9 cellular contexts compared by ENCODE assay signal in the genomic region with DNA sequence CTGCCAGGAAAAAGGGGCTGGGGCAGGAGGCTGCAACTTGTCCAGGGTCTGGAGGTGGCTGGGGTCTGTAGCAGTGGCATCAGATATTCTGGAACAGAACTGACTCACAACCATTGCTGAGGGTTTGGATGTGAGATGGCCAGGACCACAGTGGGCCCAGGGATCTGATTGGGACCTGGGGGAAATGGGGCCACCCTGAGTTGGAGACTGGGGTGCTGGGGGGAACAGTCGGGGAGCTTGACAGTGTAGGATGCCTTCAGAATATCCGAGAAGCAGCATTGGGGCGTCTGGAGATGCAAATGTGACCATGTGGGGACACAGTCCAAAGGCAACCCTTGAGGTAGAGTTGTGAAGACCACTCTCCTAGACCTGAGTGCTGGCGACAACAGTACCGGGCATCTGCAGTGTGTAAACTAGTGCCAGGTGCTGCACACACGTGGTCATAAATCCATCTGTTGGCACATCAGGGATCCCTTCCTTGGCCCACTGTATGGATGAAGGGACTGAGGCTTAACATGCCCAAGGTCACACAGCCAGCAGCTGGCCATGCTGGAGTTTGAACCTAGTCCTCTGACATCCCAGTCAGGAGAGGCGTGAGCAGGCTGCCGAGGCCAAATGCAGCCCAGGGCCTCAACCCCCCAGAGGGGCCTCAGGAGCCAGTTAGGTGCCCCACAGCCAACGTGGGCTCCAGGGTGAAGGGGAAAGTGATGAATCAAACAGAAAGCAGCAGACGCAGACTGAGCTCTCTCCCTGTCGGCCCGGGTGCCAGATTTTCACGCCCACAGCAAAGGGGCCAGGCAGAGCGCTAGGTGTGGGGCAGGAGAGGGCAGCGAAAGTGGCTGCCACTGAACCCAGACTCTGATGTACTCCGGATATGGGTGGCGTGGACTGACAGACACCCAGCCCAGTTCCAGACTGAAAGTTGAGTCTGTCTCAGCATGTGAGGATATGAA. TPM values are rescaled to one million over a fixed set of nuclear protein-coding genes. Genes with fewer than 3 reads are reported as not detected.
DNase-seq lines count a peak whose midpoint lies in the region; ATAC-seq and TF ChIP-seq lines count a peak whose summit lies in the region.
"Had no signal": no experiment of that assay in that cellular context is flagged by ENCODE, and none has a peak within 500 bp of the region (broad histone marks: within the 10 kb centered on the region; RNA-seq: fewer than 3 reads in every experiment).

No MANE protein-coding gene starts in this region.

- H3K4me1 ChIP-seq in spleen, result peaks cover 5 to 63% (median 42%) of the 10 kb centered on the region in 6 donors
- peaks cover 5 to 50% (median 28%) of the 10 kb centered on the region in 4 donors for H3K4me1 ChIP-seq in stomach

- ATAC-seq in GM18498 (IDR thresholded peaks at IDR 0.05; ENCODE audit: unreplicated experiment), result peak; percentile 50
- no peak for ATAC-seq in HG03571 (IDR thresholded peaks at IDR 0.05; ENCODE audit: unreplicated experiment)

- peaks cover 0 to 13% (median 0%) of the 10 kb centered on the region in 6 donors for H3K36me3 ChIP-seq in spleen
- H3K36me3 ChIP-seq in stomach, result peaks cover 0 to 20% (median 13%) of the 10 kb centered on the region in 4 donors

- DNase-seq in RPMI8226 (peak; percentile 60), activated gamma-delta T cell treated with Interleukin-2 at 50 U/mL for 16 hours (peak; percentile 60), spleen (no peak), NCI-H2227 treated with DMSO at 0.1 percent for 48 hours (lab: John Stamatoyannopoulos, UW) (no peak), stomach (no peak), NCI-H345 treated with DMSO at 0.1 percent for 48 hours (lab: John Stamatoyannopoulos, UW; ENCODE audit: unreplicated experiment) (no peak)
- DNase-seq: NCI-H524 treated with DMSO at 0.1 percent for 48 hours had no signal

- TF ChIP-seq POLR2A in spleen (IDR thresholded peaks at IDR 0.05) (no peak), stomach (IDR thresholded peaks at IDR 0.05) (no peak)

- no peak for TF ChIP-seq EP300 in stomach (IDR thresholded peaks at IDR 0.05)

- H3K9me3 ChIP-seq in spleen, result no peaks in the 10 kb centered on the region
- H3K9me3 ChIP-seq in stomach, result no peaks in the 10 kb centered on the region

- 45 to 60% (median 52%) methylated on average over 15 to 17 of the region's 17 CpGs for WGBS in spleen, 5 donors
- WGBS in stomach, 5 donors, result 38 to 51% (median 43%) methylated on average over 16 to 17 of the region's 17 CpGs

- intact Hi-C loops in spleen (cut with DNase I; ENCODE audit: low total_unique reads) (no loop called here), stomach (cut with DNase I; ENCODE audit: low total_unique reads) (no loop called here)

- H3K27ac ChIP-seq in spleen, result peak overlapping the region in 5 of 8 donors; percentile 3 to 62 (median 22)
- H3K27ac ChIP-seq in stomach, result no peak overlapping the region

- H3K4me3 ChIP-seq in spleen (no peak overlapping the region), stomach (no peak overlapping the region)

- TF ChIP-seq CTCF in spleen (IDR thresholded peaks at IDR 0.05 in 8 of 11, conservative IDR thresholded peaks at IDR 0.05 in 3 of 11) (no peak), stomach (IDR thresholded peaks at IDR 0.05) (no peak)

- H3K27me3 ChIP-seq in spleen (replicated peaks in 1 of 7), result no peaks in the 10 kb centered on the region
- H3K27me3 ChIP-seq in stomach, result no peaks in the 10 kb centered on the region

RNA-seq across cellular contexts. Expression of a gene that starts 18.8 kb away (rescaled TPM):
- total RNA-seq in spleen, result 10 to 100 TPM in 6 of 7 donors, 1 to 10 TPM in 1; 7.6 to 22.5 (median 18.9) TPM
- 10 to 100 TPM; 25.1 to 45.2 (median 41.1) TPM for polyA plus RNA-seq in spleen
- total RNA-seq in stomach, result 10 to 100 TPM in 2 of 5 donors, 1 to 10 TPM in 3; 5.8 to 14.3 (median 6.4) TPM
- 10 to 100 TPM; 19.8 to 24.8 (median 20.0) TPM for polyA plus RNA-seq in stomach

RNA-seq across cellular contexts. Expression of a gene that starts 20.5 kb away (rescaled TPM):
- total RNA-seq in spleen, result 10 to 100 TPM in 1 of 7 donors, 1 to 10 TPM in 6; 3.2 to 12.2 (median 5.8) TPM
- polyA plus RNA-seq in spleen, result 1 to 10 TPM; 2.3 to 4.6 (median 3.5) TPM
- total RNA-seq in stomach, result 10 to 100 TPM in 2 of 5 donors, 1 to 10 TPM in 2, not detected in 1; 4.9 to 75.0 (median 16.4) TPM
- 1 to 10 TPM; 5.9 to 9.0 (median 8.2) TPM for polyA plus RNA-seq in stomach

RNA-seq across cellular contexts. Expression of a gene that starts 23.5 kb away (rescaled TPM):
- total RNA-seq in spleen (10 to 100 TPM in 5 of 7 donors, 1 to 10 TPM in 2; 8.7 to 23.6 (median 14.0) TPM), stomach (1 to 10 TPM; 1.8 to 5.7 (median 3.6) TPM)
- polyA plus RNA-seq in spleen (1 to 10 TPM; 2.9 to 7.4 (median 6.7) TPM), stomach (10 to 100 TPM in 1 of 3 donors, 1 to 10 TPM in 2; 6.8 to 11.5 (median 7.7) TPM)

RNA-seq across cellular contexts. Expression of a gene that starts 28.9 kb away (rescaled TPM):
- total RNA-seq in spleen (10 to 100 TPM; 34.7 to 55.0 (median 44.9) TPM), stomach (10 to 100 TPM; 10.3 to 50.0 (median 24.6) TPM)
- polyA plus RNA-seq in spleen (10 to 100 TPM; 18.0 to 34.8 (median 18.9) TPM), stomach (10 to 100 TPM; 21.5 to 41.3 (median 37.1) TPM)

Comparison
In these comparisons a context has a peak if more than half of its experiments do, and no peak if none do; other contexts are left out.
1. DNase-seq: peak in RPMI8226 (single experiment) and activated gamma-delta T cell treated with Interleukin-2 at 50 U/mL for 16 hours (single experiment); none in spleen (single experiment), NCI-H2227 treated with DMSO at 0.1 percent for 48 hours (single experiment), stomach (single experiment) and NCI-H345 treated with DMSO at 0.1 percent for 48 hours (single experiment).
2. H3K27ac ChIP-seq: peak in spleen (5 of 8); none in stomach (0 of 5).